Comparison of ENCODE assay signal across 8 cellular contexts in genomic region chr4:152936446-152937279, GRCh38. TPM values are rescaled to one million over a fixed set of nuclear protein-coding genes. Genes with fewer than 3 reads are reported as not detected.
DNase-seq lines count a peak whose midpoint lies in the region; ATAC-seq and TF ChIP-seq lines count a peak whose summit lies in the region.

No MANE protein-coding gene starts in this region.

- WGBS in hepatocyte (ENCODE audit: low lambda C conversion rate, missing lambda C conversion rate), result under 1% methylated on average over 76 of the region's 85 CpGs

- no peak for ATAC-seq in GM21447 (IDR thresholded peaks at IDR 0.05; ENCODE audit: unreplicated experiment)

- peak overlapping the region; percentile 68 for H2AFZ ChIP-seq in hepatocyte

- TF ChIP-seq CTCF in ascending aorta (IDR thresholded peaks at IDR 0.05) (no peak), hepatocyte (IDR thresholded peaks at IDR 0.05; ENCODE audit: poor library complexity) (no peak), retinal pigment epithelial cell (conservative IDR thresholded peaks at IDR 0.05; ENCODE audit: low read depth, low read length) (no peak)

- no peaks in the 10 kb centered on the region for H3K9me2 ChIP-seq in hepatocyte (replicated peaks; ENCODE audit: insufficient read depth)

- no peaks in the 10 kb centered on the region for H3K9me3 ChIP-seq in ascending aorta
- no peaks in the 10 kb centered on the region for H3K9me3 ChIP-seq in hepatocyte (ENCODE audit: low read depth)

- H3K27me3 ChIP-seq in ascending aorta (peaks cover 4% of the 10 kb centered on the region), hepatocyte (peaks cover 9% of the 10 kb centered on the region)

- H3K79me2 ChIP-seq in hepatocyte, result no peaks in the 10 kb centered on the region

- H3K27ac ChIP-seq in ascending aorta, result no peak overlapping the region
- peak overlapping the region; percentile 87 for H3K27ac ChIP-seq in hepatocyte

- peak overlapping the region; percentile 28 for H3K4me3 Mint-ChIP-seq in T-helper 1 cell treated with Interleukin-12 subunit alpha and Interleukin-12 subunit beta and Interleukin-4 antibody, amounts not matched to agents 30 μg/mL and 1 μg/mL, for 36 hours

- H3K4me1 Mint-ChIP-seq in T-helper 1 cell treated with Interleukin-12 subunit alpha and Interleukin-12 subunit beta and Interleukin-4 antibody, amounts not matched to agents 30 μg/mL and 1 μg/mL, for 36 hours (ENCODE audit: low read depth), result peaks cover 20% of the 10 kb centered on the region

- H3K36me3 ChIP-seq in ascending aorta (no peaks in the 10 kb centered on the region), hepatocyte (replicated peaks; ENCODE audit: insufficient read depth, low read depth) (no peaks in the 10 kb centered on the region)

- no peak overlapping the region for H3K27ac Mint-ChIP-seq in T-helper 1 cell treated with Interleukin-12 subunit alpha and Interleukin-12 subunit beta and Interleukin-4 antibody, amounts not matched to agents 30 μg/mL and 1 μg/mL, for 36 hours

- H3K4me1 ChIP-seq in ascending aorta (peaks cover 11% of the 10 kb centered on the region in 2 donors), hepatocyte (ENCODE audit: insufficient read depth) (no peaks in the 10 kb centered on the region)

- peaks cover 66% of the 10 kb centered on the region for H3K27me3 Mint-ChIP-seq in T-helper 1 cell treated with Interleukin-12 subunit alpha and Interleukin-12 subunit beta and Interleukin-4 antibody, amounts not matched to agents 30 μg/mL and 1 μg/mL, for 36 hours (ENCODE audit: low read depth)

- no peaks in the 10 kb centered on the region for H4K20me1 ChIP-seq in hepatocyte (ENCODE audit: insufficient read depth, poor library complexity, severe bottlenecking)

- DNase-seq in T-helper 1 cell (no peak), LoVo (ENCODE audit: low spot score) (peak; percentile 36), ascending aorta (ENCODE audit: low spot score in 2 of 2) (no peak), hepatocyte (ENCODE audit: low spot score) (peak; percentile 53), retinal pigment epithelial cell (ENCODE audit: low read depth) (no peak), inferior parietal cortex (ENCODE audit: extremely low spot score) (no peak)

- peak overlapping the region; percentile 100 for H3K4me2 ChIP-seq in hepatocyte

- H3K36me3 Mint-ChIP-seq in T-helper 1 cell treated with Interleukin-12 subunit alpha and Interleukin-12 subunit beta and Interleukin-4 antibody, amounts not matched to agents 30 μg/mL and 1 μg/mL, for 36 hours (ENCODE audit: low read depth), result no peaks in the 10 kb centered on the region

- H3K4me3 ChIP-seq in ascending aorta (peak overlapping the region; percentile 74 to 88), hepatocyte (peak overlapping the region; percentile 96), retinal pigment epithelial cell (ENCODE audit: low read length) (peak overlapping the region; percentile 59)

- intact Hi-C loops in ascending aorta (cut with DNase I), result no loop called here

- no peaks in the 10 kb centered on the region for H3K9me3 Mint-ChIP-seq in T-helper 1 cell treated with Interleukin-12 subunit alpha and Interleukin-12 subunit beta and Interleukin-4 antibody, amounts not matched to agents 30 μg/mL and 1 μg/mL, for 36 hours

RNA-seq across cellular contexts. Expression of gene FHDC1, which starts 0.5 kb away (rescaled TPM):
- total RNA-seq in ascending aorta (0.75 TPM), hepatocyte (3.1 TPM in 2 replicates)
- polyA plus RNA-seq in hepatocyte, result 1.7 and 2.1 TPM in 2 replicates

Comparison
In these comparisons a context has a peak if more than half of its experiments do, and no peak if none do; other contexts are left out.
1. DNase-seq: peak in LoVo (single experiment) and hepatocyte (single experiment); none in T-helper 1 cell (0 of 5), ascending aorta (0 of 2), retinal pigment epithelial cell (single experiment) and inferior parietal cortex (single experiment).
2. Peak in every context shown above with its lines, with median percentiles within 50 percentile points of each other: H3K4me3 ChIP-seq.